Comparison of ENCODE assay signal across 8 cellular contexts in the genomic region with DNA sequence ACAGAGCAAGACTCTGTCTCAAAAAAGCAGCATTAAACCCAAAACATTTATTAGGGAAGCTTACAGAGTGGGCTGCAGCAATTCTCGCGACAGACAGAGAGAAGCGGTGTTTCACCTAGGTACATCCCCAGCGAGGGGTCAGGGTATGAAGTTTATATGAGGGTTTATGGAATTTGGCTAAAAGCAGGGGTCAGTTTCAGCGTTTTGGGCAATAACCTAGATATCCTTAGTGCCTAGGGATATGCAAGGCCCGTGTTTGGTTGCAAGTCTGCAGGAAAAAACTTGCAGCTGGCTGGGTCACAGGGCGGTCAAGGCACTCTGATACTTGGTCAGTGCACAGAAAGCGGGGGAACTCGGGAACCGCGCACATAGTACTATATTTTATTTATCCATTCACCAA. TPM values are rescaled to one million over a fixed set of nuclear protein-coding genes. Genes with fewer than 3 reads are reported as not detected.
DNase-seq lines count a peak whose midpoint lies in the region; ATAC-seq and TF ChIP-seq lines count a peak whose summit lies in the region.

No MANE protein-coding gene starts in this region.

- no peaks in the 10 kb centered on the region for H3K79me2 ChIP-seq in mesendoderm (ENCODE audit: control insufficient read depth, insufficient read depth, low read length)

- no peak for ATAC-seq in aorta (ENCODE audit: low FRiP score)
- ATAC-seq in HG03378 (IDR thresholded peaks at IDR 0.05; ENCODE audit: unreplicated experiment) = no peak

- H3K18ac ChIP-seq in mesendoderm (ENCODE audit: low read length) = no peak overlapping the region

- no peaks in the 10 kb centered on the region for H3K4me1 ChIP-seq in mesendoderm (ENCODE audit: control insufficient read depth, low read depth, low read length)
- H3K4me1 ChIP-seq in aorta (ENCODE audit: control insufficient read depth in 1 of 2, insufficient read depth in 2 of 2, low read length in 2 of 2) = peaks cover 0 to 4% of the 10 kb centered on the region in 2 donors

- H3K4me2 ChIP-seq in mesendoderm (ENCODE audit: low read length) = no peak overlapping the region

- no peak overlapping the region for H4K5ac ChIP-seq in mesendoderm (ENCODE audit: low read length)

- H2BK5ac ChIP-seq in mesendoderm (ENCODE audit: low read length) = no peak overlapping the region

- H3K9ac ChIP-seq in mesendoderm (ENCODE audit: low read length) = peak overlapping the region; percentile 84

- H4K8ac ChIP-seq in mesendoderm (ENCODE audit: low read depth, low read length) = no peak overlapping the region

- H3K27ac ChIP-seq in brain microvascular endothelial cell = no peak overlapping the region
- H3K27ac ChIP-seq in mesendoderm (ENCODE audit: low read depth, low read length) = no peak overlapping the region
- no peak overlapping the region for H3K27ac ChIP-seq in aorta (ENCODE audit: low read depth in 1 of 2, low read length in 2 of 2)

- no peak overlapping the region for H3K23ac ChIP-seq in mesendoderm (ENCODE audit: low read length)

- H3K79me1 ChIP-seq in mesendoderm (ENCODE audit: low read length) = peaks cover 2% of the 10 kb centered on the region

- H2BK15ac ChIP-seq in mesendoderm (replicated peaks; ENCODE audit: low read depth) = no peak overlapping the region

- no peak overlapping the region for H2BK120ac ChIP-seq in mesendoderm (ENCODE audit: low read depth, low read length)

- H3K4ac ChIP-seq in mesendoderm (ENCODE audit: low read depth, low read length) = no peak overlapping the region

- peak overlapping the region; percentile 98 for H3K4me3 ChIP-seq in brain microvascular endothelial cell (ENCODE audit: low read depth, low read length)
- H3K4me3 ChIP-seq in mesendoderm (ENCODE audit: low read length) = no peak overlapping the region
- peak overlapping the region; percentile 36 to 41 for H3K4me3 ChIP-seq in aorta (ENCODE audit: low read length in 2 of 2)

- H3K56ac ChIP-seq in mesendoderm (ENCODE audit: low read length) = peak overlapping the region; percentile 76

- DNase-seq in DMS53 (lab: John Stamatoyannopoulos, UW) = peak; percentile 52
- DNase-seq in LoVo (ENCODE audit: low spot score) = peak; percentile 1
- peak; percentile 13 for DNase-seq in brain microvascular endothelial cell
- no peak for DNase-seq in mesendoderm
- peak in 1 of 2 donors; percentile 70 for DNase-seq in aorta
- DNase-seq in stimulated activated CD4-positive, alpha-beta T cell treated with anti-CD3 and anti-CD28 coated beads, Interleukin-1b, Interleukin-23, amount 100 ng/mL, for 48 hours = no peak
- DNase-seq in NCI-H2029 (lab: John Stamatoyannopoulos, UW) = no peak

- H2AK5ac ChIP-seq in mesendoderm (ENCODE audit: low read length) = no peak overlapping the region

- H3K36me3 ChIP-seq in brain microvascular endothelial cell (replicated peaks) (peaks cover 21% of the 10 kb centered on the region), mesendoderm (ENCODE audit: control insufficient read depth, insufficient read depth, low read length) (peaks cover 1% of the 10 kb centered on the region), aorta (ENCODE audit: control insufficient read depth in 1 of 2, insufficient read depth in 2 of 2, low read length in 1 of 2) (no peaks in the 10 kb centered on the region)

- no peak for TF ChIP-seq CTCF in brain microvascular endothelial cell (IDR thresholded peaks at IDR 0.05; ENCODE audit: low read depth, low read length, missing control alignments)

- H3K27me3 ChIP-seq in brain microvascular endothelial cell (replicated peaks) = no peaks in the 10 kb centered on the region
- no peaks in the 10 kb centered on the region for H3K27me3 ChIP-seq in mesendoderm (ENCODE audit: insufficient read depth, low read length, poor library complexity)
- H3K27me3 ChIP-seq in aorta (ENCODE audit: control insufficient read depth in 1 of 2, insufficient read depth in 2 of 2, low read length in 1 of 2) = no peaks in the 10 kb centered on the region

- H3K9me3 ChIP-seq in aorta (ENCODE audit: control insufficient read depth, low read length) = no peaks in the 10 kb centered on the region

- intact Hi-C loops in aorta (cut with DNase I) = loop anchor here (2.0 to 5.0 kb wide), 2 partner anchors 47 to 49 kb away; a partner anchor contains a TSS

- WGBS in mesendoderm (ENCODE audit: extremely low coverage, insufficient coverage, low lambda C conversion rate) = no CpG with 5 or more reads among the region's 11 CpGs
- WGBS in aorta, 2 donors = 15 to 16% methylated on average over 11 of the region's 11 CpGs

- in situ Hi-C loops in brain microvascular endothelial cell (cut with HindIII; ENCODE audit: low pct_ligation_motif_present, low sequenced_read_pairs) = no loop called here

RNA-seq across cellular contexts. Expression of a gene that starts 0.6 kb away (rescaled TPM):
- 8.7 TPM for polyA plus RNA-seq in mesendoderm (2013, experiment 1 of 2)
- 9.0 TPM for polyA plus RNA-seq in mesendoderm (2013, experiment 2 of 2)
- total RNA-seq in aorta = 10 to 100 TPM; 13.5 to 17.3 TPM
- 10 to 100 TPM in 1 of 2 donors, 1 to 10 TPM in 1; 6.9 to 12.2 TPM for polyA plus RNA-seq in aorta

RNA-seq across cellular contexts. Expression of a gene that starts 48.1 kb away (rescaled TPM):
- 18.4 TPM for polyA plus RNA-seq in mesendoderm (2013, experiment 1 of 2)
- 17.9 TPM for polyA plus RNA-seq in mesendoderm (2013, experiment 2 of 2)
- total RNA-seq in aorta = 10 to 100 TPM; 25.1 to 28.9 TPM
- 10 to 100 TPM in 1 of 2 donors, 1 to 10 TPM in 1; 2.9 to 23.6 TPM for polyA plus RNA-seq in aorta

RNA-seq across cellular contexts. Expression of a gene that starts 48.5 kb away (rescaled TPM):
- 107 TPM for polyA plus RNA-seq in mesendoderm (2013, experiment 1 of 2)
- polyA plus RNA-seq in mesendoderm (2013, experiment 2 of 2) = 104 TPM
- total RNA-seq in aorta = 100 to 1,000 TPM; 384 to 504 TPM
- 100 to 1,000 TPM in 1 of 2 donors, 10 to 100 TPM in 1; 94.4 to 237 TPM for polyA plus RNA-seq in aorta

Comparison
In these comparisons a context has a peak if more than half of its experiments do, and no peak if none do; other contexts are left out.
1. DNase-seq: peak in DMS53 (single experiment), LoVo (single experiment) and brain microvascular endothelial cell (single experiment); none in mesendoderm (single experiment), stimulated activated CD4-positive, alpha-beta T cell treated with anti-CD3 and anti-CD28 coated beads, Interleukin-1b, Interleukin-23, amount 100 ng/mL, for 48 hours (single experiment) and NCI-H2029 (single experiment).